In the genomic region with DNA sequence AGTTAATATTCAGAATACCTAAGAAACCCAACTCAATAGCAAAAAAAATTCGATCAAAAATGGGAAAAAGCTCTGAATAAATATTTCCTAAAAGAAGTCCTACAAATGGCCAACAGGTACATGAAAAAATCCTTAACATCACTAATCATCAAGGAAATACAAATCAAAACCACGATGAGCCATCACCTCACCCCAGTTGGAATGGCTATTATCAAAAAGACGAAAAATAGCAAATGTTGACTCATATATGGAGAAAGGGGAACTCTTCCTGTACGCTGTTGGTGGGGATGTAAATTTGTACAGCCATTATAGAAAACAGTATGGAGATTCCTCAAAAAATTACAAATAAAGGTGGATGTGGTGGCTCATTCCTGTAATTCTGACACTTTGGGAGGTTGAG, we compare ENCODE assay signal across 15 cellular contexts. TPM values are rescaled to one million over a fixed set of nuclear protein-coding genes. Genes with fewer than 3 reads are reported as not detected.
DNase-seq lines count a peak whose midpoint lies in the region; ATAC-seq and TF ChIP-seq lines count a peak whose summit lies in the region.
"Had no signal": no experiment of that assay in that cellular context is flagged by ENCODE, and none has a peak within 500 bp of the region (broad histone marks: within the 10 kb centered on the region; RNA-seq: fewer than 3 reads in every experiment).

No MANE protein-coding gene starts in this region.

- no peaks in the 10 kb centered on the region for H4K20me1 ChIP-seq in PC-3 (ENCODE audit: low read length)

- H2AFZ ChIP-seq in PC-3 (ENCODE audit: low read length), result no peak overlapping the region
- H2AFZ ChIP-seq: GM23248 had no signal

- H3F3A ChIP-seq in PC-3 (ENCODE audit: low read length, unreplicated experiment), result no peaks in the 10 kb centered on the region

- POLR2A ChIA-PET in PC-3 (lab: Charles Lee; ENCODE audit: unreplicated experiment), result no interaction called here

- intact Hi-C loops in PC-3 (cut with micrococcal nuclease), result no loop called here
- intact Hi-C loops in thyroid gland (cut with DNase I), result no loop called here

- H3K36me3 ChIP-seq in PC-3 (ENCODE audit: low read depth, low read length) (no peaks in the 10 kb centered on the region), thyroid gland (no peaks in the 10 kb centered on the region), HAP-1 (replicated peaks) (no peaks in the 10 kb centered on the region)

- no peak overlapping the region for H3K9ac ChIP-seq in PC-3 (ENCODE audit: low read length)
- H3K9ac ChIP-seq: GM23248 had no signal

- no peak overlapping the region for H3K27ac ChIP-seq in PC-3 (ENCODE audit: low read length)
- H3K27ac ChIP-seq in thyroid gland, result no peak overlapping the region
- H3K27ac ChIP-seq: GM23248 had no signal

- H3K4me1 ChIP-seq in PC-3 (ENCODE audit: insufficient read depth, low read length) (no peaks in the 10 kb centered on the region), thyroid gland (no peaks in the 10 kb centered on the region), HAP-1 (peaks cover 6% of the 10 kb centered on the region; the same call in 1 of the 2 replicates)

- no peak for TF ChIP-seq POLR2A in thyroid gland (IDR thresholded peaks at IDR 0.05)

- no peak overlapping the region for H3K4me2 ChIP-seq in PC-3 (ENCODE audit: low read length)

- CTCF ChIA-PET in PC-3 (lab: Charles Lee), result no interaction called here

- DNase-seq in M059J (ENCODE audit: low read depth) (peak; percentile 19), PC-3 (peak; percentile 19), epithelial cell of esophagus (ENCODE audit: low read depth) (peak; percentile 12), thyroid gland (no peak), HAP-1 (ENCODE audit: low spot score in 2 of 2) (no peak)
- DNase-seq: C1 segment of cervical spinal cord; Calu3; CD4-positive, alpha-beta memory T cell; COR-L47; DMS153; DND-41; GM23248; H7 had no signal

- H3K4me3 ChIP-seq in PC-3 (ENCODE audit: low read length) (no peak overlapping the region), epithelial cell of esophagus (ENCODE audit: low read length) (no peak overlapping the region), thyroid gland (replicated peaks in 1 of 3) (no peak overlapping the region), HAP-1 (no peak overlapping the region)
- H3K4me3 ChIP-seq: GM23248 had no signal

- in situ Hi-C loops in HAP-1 (cut with MboI; ENCODE audit: low sequenced_read_pairs), result no loop called here

- H3K27me3 ChIP-seq in PC-3 (ENCODE audit: low read length) (no peaks in the 10 kb centered on the region), thyroid gland (no peaks in the 10 kb centered on the region), HAP-1 (ENCODE audit: low read depth) (no peaks in the 10 kb centered on the region)

- no peaks in the 10 kb centered on the region for H3K9me3 ChIP-seq in PC-3 (ENCODE audit: low read length)
- H3K9me3 ChIP-seq in thyroid gland, result no peaks in the 10 kb centered on the region
- no peaks in the 10 kb centered on the region for H3K9me3 ChIP-seq in HAP-1

- no peak for TF ChIP-seq CTCF in PC-3 (conservative IDR thresholded peaks at IDR 0.05; ENCODE audit: low read depth, low read length)
- no peak for TF ChIP-seq CTCF in epithelial cell of esophagus (IDR thresholded peaks at IDR 0.05; ENCODE audit: insufficient read depth, low read depth, low read length, missing control alignments)
- no peak for TF ChIP-seq CTCF in thyroid gland (IDR thresholded peaks at IDR 0.05)

- no peak for ATAC-seq in PC-3
- ATAC-seq in HG02571 (IDR thresholded peaks at IDR 0.05; ENCODE audit: unreplicated experiment), result no peak
- ATAC-seq: HCT116 had no signal

- no TSS peak for BruUV-seq in PC-3 (replicated peaks; lab: Mats Ljungman, UMichigan)

- WGBS in thyroid gland, 2 donors, result 90 to 97% methylated on average over 4 of the region's 4 CpGs

- no peaks in the 10 kb centered on the region for H3K79me2 ChIP-seq in PC-3 (ENCODE audit: low read length)

- no peaks in the 10 kb centered on the region for H3K9me2 ChIP-seq in PC-3 (replicated peaks; ENCODE audit: low read length)

RNA-seq across cellular contexts. Expression of gene SGO1, which starts 29.6 kb away (rescaled TPM):
- total RNA-seq in M059J (2014; rRNA removed; shearing (Covaris generic)), result 21.0 and 21.1 TPM in 2 replicates
- total RNA-seq in PC-3 (2014; rRNA removed), result 12.6 and 13.6 TPM in 2 replicates
- under 1 TPM in 3 of 4 donors, not detected in 1; 0.33 to 0.67 (median 0.46) TPM for total RNA-seq in thyroid gland

Comparison
In these comparisons a context has a peak if more than half of its experiments do, and no peak if none do; other contexts are left out.
1. DNase-seq: peak in M059J (single experiment), PC-3 (single experiment) and epithelial cell of esophagus (single experiment); none in thyroid gland (0 of 2) and HAP-1 (0 of 2).